ENCODE assay signal across 13 cellular contexts in genomic region chr15:99347609-99348008, GRCh38.
"Had no signal": no experiment of that assay in that cellular context is flagged by ENCODE, and none has a peak within 500 bp of the region (broad histone marks: within the 10 kb centered on the region; RNA-seq: fewer than 3 reads in every experiment).

No MANE protein-coding gene starts in this region.

- H3K4me3 ChIP-seq: heart right ventricle, left ventricle myocardium inferior, mucosa of descending colon, thyroid gland had no signal

- H3K36me3 ChIP-seq: thyroid gland had no signal

- ATAC-seq: heart right ventricle, mucosa of descending colon had no signal

- H3K27ac ChIP-seq: epithelial cell of prostate, heart right ventricle, left ventricle myocardium inferior, thyroid gland had no signal

- H3K27me3 ChIP-seq: heart right ventricle, thyroid gland had no signal

- H3K9me3 ChIP-seq: heart right ventricle, left ventricle myocardium inferior, mucosa of descending colon, thyroid gland had no signal

- DNase-seq: activated CD4-positive, alpha-beta T cell treated with anti-CD3 and anti-CD28 coated beads, Interleukin-2, amount 50 U/mL, for 48 hours; amniotic stem cell; heart right ventricle; left ventricle myocardium inferior; mammary epithelial cell; mucosa of descending colon; naive B cell; stimulated activated CD4-positive, alpha-beta T cell treated with anti-CD3 and anti-CD28 coated beads, Interleukin-12 subunit alpha, Interleukin-12 subunit beta, amount 100 ng/mL, for 4 hours; stimulated activated CD4-positive, alpha-beta T cell treated with anti-CD3 and anti-CD28 coated beads, Interleukin-1b, Interleukin-23, amount 100 ng/mL, for 48 hours; stimulated activated CD8-positive, alpha-beta memory T cell treated with anti-CD3 and anti-CD28 coated beads, Interleukin-4, amount 100 ng/mL, for 48 hours; stimulated activated naive CD4-positive, alpha-beta T cell treated with Interleukin-2 at 50 U/mL for 16 hours; thyroid gland had no signal
